8 cellular contexts compared by ENCODE assay signal in the genomic region with DNA sequence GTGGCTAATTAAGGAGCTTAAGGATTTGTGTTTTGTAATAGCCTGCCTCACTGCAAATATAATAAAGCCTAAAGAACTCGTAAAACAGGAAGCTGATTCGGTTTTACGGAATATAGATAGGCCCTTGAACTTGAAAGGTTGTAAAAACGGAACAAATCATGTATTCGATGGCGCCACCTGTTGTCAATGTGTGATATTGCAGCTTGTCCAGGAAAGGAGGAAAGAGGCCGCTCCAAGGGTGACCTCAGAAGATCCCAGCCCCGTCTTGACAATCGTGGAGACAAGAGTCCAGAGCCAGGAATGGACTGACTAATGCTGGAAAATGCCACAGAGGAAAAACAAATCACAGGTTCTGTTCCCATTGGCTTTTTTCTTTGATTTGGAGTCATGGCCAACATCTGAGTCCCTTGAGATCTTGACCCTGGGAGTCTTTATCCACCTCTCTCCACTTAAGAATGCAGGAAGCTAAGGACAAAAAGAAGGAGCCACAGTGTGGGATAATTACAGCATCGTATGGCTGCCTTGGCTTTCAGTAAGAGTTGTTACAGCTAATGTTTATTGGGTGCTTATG. TPM values are rescaled to one million over a fixed set of nuclear protein-coding genes. Genes with fewer than 3 reads are reported as not detected.
DNase-seq lines count a peak whose midpoint lies in the region; ATAC-seq and TF ChIP-seq lines count a peak whose summit lies in the region.

No MANE protein-coding gene starts in this region.

- H3K36me3 ChIP-seq in Peyer's patch, result no peaks in the 10 kb centered on the region
- no peaks in the 10 kb centered on the region for H3K36me3 ChIP-seq in adipocyte (ENCODE audit: control insufficient read depth, insufficient read depth, low read length, severe bottlenecking)
- H3K36me3 ChIP-seq in right atrium auricular region, result no peaks in the 10 kb centered on the region

- no peak overlapping the region for H3K9ac ChIP-seq in adipocyte (ENCODE audit: low read length)

- H3K9me3 ChIP-seq in Peyer's patch (no peaks in the 10 kb centered on the region), adipocyte (ENCODE audit: control insufficient read depth, low read length) (no peaks in the 10 kb centered on the region), right atrium auricular region (no peaks in the 10 kb centered on the region)

- H3K4me1 ChIP-seq in Peyer's patch (no peaks in the 10 kb centered on the region), adipocyte (ENCODE audit: control insufficient read depth, insufficient read depth, low read length) (peaks cover 9% of the 10 kb centered on the region), right atrium auricular region (no peaks in the 10 kb centered on the region)

- no peak for ATAC-seq in GM19328 (IDR thresholded peaks at IDR 0.05; ENCODE audit: unreplicated experiment)

- peak; percentile 60 to 74 (median 69) for TF ChIP-seq CTCF in Peyer's patch (IDR thresholded peaks at IDR 0.05)
- peak; percentile 60 to 84 for TF ChIP-seq CTCF in right atrium auricular region (IDR thresholded peaks at IDR 0.05)

- no peaks in the 10 kb centered on the region for H3K27me3 ChIP-seq in Peyer's patch
- peaks cover 47% of the 10 kb centered on the region for H3K27me3 ChIP-seq in adipocyte (replicated peaks; ENCODE audit: control insufficient read depth, insufficient read depth, low read length)
- no peaks in the 10 kb centered on the region for H3K27me3 ChIP-seq in right atrium auricular region

- H3K4me3 ChIP-seq in Peyer's patch (no peak overlapping the region), adipocyte (ENCODE audit: low read length) (no peak overlapping the region), right atrium auricular region (no peak overlapping the region)

- DNase-seq in DMS79 (lab: John Stamatoyannopoulos, UW) (peak; percentile 62), HuH-7 (ENCODE audit: low spot score) (peak; percentile 76), Peyer's patch (peak in 2 of 3 donors; percentile 64 to 85), adipocyte (ENCODE audit: low read depth) (peak; percentile 79), right atrium auricular region (ENCODE audit: low spot score) (peak; percentile 87), retina (peak; percentile 87), ecto neural progenitor cell (ENCODE audit: low spot score) (no peak)

- TF ChIP-seq POLR2A in Peyer's patch (IDR thresholded peaks at IDR 0.05), result no peak

- no peak overlapping the region for H3K27ac ChIP-seq in Peyer's patch
- no peak overlapping the region for H3K27ac ChIP-seq in right atrium auricular region

RNA-seq across cellular contexts. Expression of gene IGSF21, which starts 7.0 kb away (rescaled TPM):
- not detected for total RNA-seq in Peyer's patch
- 1 to 10 TPM; 1.8 to 6.0 TPM for total RNA-seq in right atrium auricular region
